Comparison of ENCODE assay signal across 14 cellular contexts in genomic region chr6:149468179-149468578, GRCh38. TPM values are rescaled to one million over a fixed set of nuclear protein-coding genes. Genes with fewer than 3 reads are reported as not detected.
DNase-seq lines count a peak whose midpoint lies in the region; ATAC-seq and TF ChIP-seq lines count a peak whose summit lies in the region.
"Had no signal": no experiment of that assay in that cellular context is flagged by ENCODE, and none has a peak within 500 bp of the region (broad histone marks: within the 10 kb centered on the region; RNA-seq: fewer than 3 reads in every experiment).

No MANE protein-coding gene starts in this region.

- intact Hi-C loops in dendritic cell treated with granulocyte-macrophage colony-stimulating factor and Interleukin-4, amounts not matched to agents 40 ng/mL and 50 ng/mL, for 4 days (cut with micrococcal nuclease): no loop called here

- no peaks in the 10 kb centered on the region for H3K27me3 Mint-ChIP-seq in dendritic cell treated with granulocyte-macrophage colony-stimulating factor and Interleukin-4, amounts not matched to agents 40 ng/mL and 50 ng/mL, for 4 days

- H3K27ac Mint-ChIP-seq in dendritic cell treated with granulocyte-macrophage colony-stimulating factor and Interleukin-4, amounts not matched to agents 40 ng/mL and 50 ng/mL, for 4 days: peak overlapping the region; percentile 62

- H3K4me1 Mint-ChIP-seq in dendritic cell treated with granulocyte-macrophage colony-stimulating factor and Interleukin-4, amounts not matched to agents 40 ng/mL and 50 ng/mL, for 4 days (ENCODE audit: low read depth): peaks cover 64% of the 10 kb centered on the region

- ATAC-seq in GM19324 (IDR thresholded peaks at IDR 0.05; ENCODE audit: low FRiP score, unreplicated experiment): peak; percentile 55
- peak; percentile 5 for ATAC-seq in HG03520 (IDR thresholded peaks at IDR 0.05; ENCODE audit: unreplicated experiment)

- peaks cover 71% of the 10 kb centered on the region for H3K36me3 Mint-ChIP-seq in dendritic cell treated with granulocyte-macrophage colony-stimulating factor and Interleukin-4, amounts not matched to agents 40 ng/mL and 50 ng/mL, for 4 days (ENCODE audit: low read depth)

- CTCF ChIA-PET in HEK293T (lab: Yijun Ruan, JAX): no interaction called here

- peak overlapping the region; percentile 7; the same call in 1 of the 2 replicates for H3K4me3 ChIP-seq in GM12864 (ENCODE audit: low read depth, low read length)

- no peaks in the 10 kb centered on the region for H3K9me3 Mint-ChIP-seq in dendritic cell treated with granulocyte-macrophage colony-stimulating factor and Interleukin-4, amounts not matched to agents 40 ng/mL and 50 ng/mL, for 4 days

- TF ChIP-seq CTCF in GM12864 (IDR thresholded peaks at IDR 0.05; ENCODE audit: low read depth, low read length, missing control alignments): no peak

- DNase-seq in GM12864 (ENCODE audit: low read depth): no peak
- no peak for DNase-seq in HEK293T (ENCODE audit: extremely low spot score)
- no peak for DNase-seq in islet precursor cell
- DNase-seq in NCI-H1436 treated with DMSO at 0.1 percent for 48 hours (lab: John Stamatoyannopoulos, UW): no peak
- no peak for DNase-seq in dermis blood vessel endothelial cell
- DNase-seq: activated CD4-positive, CD25-positive, alpha-beta regulatory T cell treated with anti-CD3 and anti-CD28 coated beads, Interleukin-2, amount 50 U/mL, for 72 hours; anterior cingulate cortex; Calu3; HCEC 1CT; NCI-H2107 had no signal

- POLR2A ChIA-PET in HEK293T (lab: Yijun Ruan, JAX): no interaction called here

- H3K4me3 Mint-ChIP-seq in dendritic cell treated with granulocyte-macrophage colony-stimulating factor and Interleukin-4, amounts not matched to agents 40 ng/mL and 50 ng/mL, for 4 days: no peak overlapping the region

TF ChIP-seq in HEK293T, 16 proteins besides CTCF, POLR2A, EP300 and RAD21:
- TF ChIP-seq SUZ12 (IDR thresholded peaks at IDR 0.05): no peak
- no peak for TF ChIP-seq L3MBTL2 (conservative IDR thresholded peaks at IDR 0.05)
- no peak for TF ChIP-seq PKNOX1 (IDR thresholded peaks at IDR 0.05)
- no peak for TF ChIP-seq BHLHE40 (IDR thresholded peaks at IDR 0.05; ENCODE audit: borderline replicate concordance)
- no peak for TF ChIP-seq SP1 (IDR thresholded peaks at IDR 0.05)

RNA-seq across cellular contexts. Expression of gene ZC3H12D, which starts 16.6 kb away (rescaled TPM):
- total RNA-seq in dermis blood vessel endothelial cell: 0.17 and 0.23 TPM in 2 replicates
- total RNA-seq: endothelial cell of umbilical vein had no signal
